Comparison of ENCODE assay signal across 26 cellular contexts in the genomic region with DNA sequence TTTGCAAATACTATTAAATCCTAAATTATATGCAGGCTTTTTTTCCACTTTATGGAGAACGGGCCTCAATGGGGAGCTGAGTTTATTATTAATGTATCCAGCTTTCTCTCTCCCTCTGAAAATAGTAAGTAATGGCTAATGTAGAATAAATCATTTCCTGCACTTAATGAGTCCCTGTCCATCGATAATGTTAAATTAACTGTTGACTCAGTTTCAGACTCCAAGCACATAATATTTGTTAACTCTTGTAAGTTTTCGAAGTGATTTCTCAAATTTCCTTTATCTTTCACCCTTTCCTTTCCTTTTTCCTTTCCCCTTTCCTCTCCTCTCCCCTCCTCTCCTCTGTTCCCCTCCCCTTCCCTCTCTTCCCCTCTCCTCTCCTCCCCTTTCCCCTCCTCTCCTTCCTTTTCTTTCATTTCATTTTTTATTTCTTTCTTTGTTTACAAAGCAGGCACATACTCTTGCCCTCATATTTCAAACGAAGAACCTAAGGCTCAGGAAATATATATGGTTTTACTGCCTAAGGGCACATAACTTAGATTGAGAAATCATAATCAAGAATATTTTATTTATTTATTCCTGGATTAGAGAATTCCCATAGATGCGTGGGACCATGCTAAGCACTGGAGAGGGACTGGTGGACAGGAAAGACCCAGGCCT.
"Had no signal": no experiment of that assay in that cellular context is flagged by ENCODE, and none has a peak within 500 bp of the region (broad histone marks: within the 10 kb centered on the region; RNA-seq: fewer than 3 reads in every experiment).

No MANE protein-coding gene starts in this region.

- H3K9ac ChIP-seq: neural progenitor cell, parathyroid adenoma had no signal

- DNase-seq: hypothalamus; immature natural killer cell; islet precursor cell; left ventricle myocardium inferior; mesendoderm; naive B cell; natural killer cell; nephron progenitor cell; occipital lobe; stimulated activated CD4-positive, alpha-beta T cell treated with anti-CD3 and anti-CD28 coated beads, Interleukin-12 subunit alpha, Interleukin-12 subunit beta, amount 100 ng/mL, for 4 hours; stimulated activated CD4-positive, alpha-beta T cell treated with anti-CD3 and anti-CD28 coated beads, Interleukin-15, amount 100 ng/mL, for 24 hours; stimulated activated CD4-positive, alpha-beta T cell treated with anti-CD3 and anti-CD28 coated beads, Interleukin-2, amount 100 ng/mL, for 24 hours; stimulated activated CD4-positive, alpha-beta T cell treated with anti-CD3 and anti-CD28 coated beads, Interleukin-4, amount 100 ng/mL, for 24 hours; stimulated activated naive CD4-positive, alpha-beta T cell treated with Interleukin-2 at 50 U/mL for 16 hours; stimulated activated naive CD8-positive, alpha-beta T cell treated with anti-CD3 and anti-CD28 coated beads, Interleukin-15, amount 100 ng/mL, for 72 hours; substantia nigra; uterus had no signal

- H3K9me3 ChIP-seq: left ventricle myocardium inferior, neutrophil, right atrium auricular region, tibial nerve, uterus had no signal

- H3K79me2 ChIP-seq: parathyroid adenoma had no signal

- H3K27me3 ChIP-seq: neural progenitor cell, neutrophil, right atrium auricular region, tibial nerve, uterus had no signal

- H3K4me1 ChIP-seq: left ventricle myocardium inferior, neural progenitor cell, parathyroid adenoma, right atrium auricular region, tibial nerve, uterus had no signal

- ATAC-seq: natural killer cell; sciatic nerve; stimulated activated memory B cell treated with anti-CD40 and anti-IgM and Interleukin-4, amounts not matched to agents 10 μg/mL and 1 μg/mL and 100 μg/mL, for 72 hours; stimulated activated naive CD8-positive, alpha-beta T cell treated with anti-CD3 and anti-CD28 coated beads, Interleukin-15, amount 100 ng/mL, for 72 hours had no signal

- H3K4me3 ChIP-seq: left ventricle myocardium inferior, lung, neural progenitor cell, right atrium auricular region, skin epidermis, tibial nerve, uterus had no signal

- H3K36me3 ChIP-seq: left ventricle myocardium inferior, neural progenitor cell, neutrophil, right atrium auricular region, tibial nerve, uterus had no signal

- H3K27ac ChIP-seq: left ventricle myocardium inferior, neural progenitor cell, neutrophil, parathyroid adenoma, right atrium auricular region, skin epidermis, tibial nerve, uterus had no signal

- H2AFZ ChIP-seq: neural progenitor cell, parathyroid adenoma had no signal
